Comparison of ENCODE assay signal across 16 cellular contexts in genomic region chr15:30872341-30872748, GRCh38. TPM values are rescaled to one million over a fixed set of nuclear protein-coding genes. Genes with fewer than 3 reads are reported as not detected.
DNase-seq lines count a peak whose midpoint lies in the region; ATAC-seq and TF ChIP-seq lines count a peak whose summit lies in the region.
"Had no signal": no experiment of that assay in that cellular context is flagged by ENCODE, and none has a peak within 500 bp of the region (broad histone marks: within the 10 kb centered on the region; RNA-seq: fewer than 3 reads in every experiment).

No MANE protein-coding gene starts in this region.

- no peak overlapping the region for H3K27ac Mint-ChIP-seq in activated naive CD4-positive, alpha-beta T cell treated with anti-CD3 and anti-CD28 coated beads for 36 hours
- H3K27ac Mint-ChIP-seq in activated T-cell treated with anti-CD3 and anti-CD28 coated beads, Interleukin-2, amount 50 U/mL, for 72 hours, result peak overlapping the region; percentile 90

- ATAC-seq in activated T-cell treated with anti-CD3 and anti-CD28 coated beads, Interleukin-2, amount 50 U/mL, for 72 hours (replicated peaks in 1 of 2), result peak; percentile 72 to 85
- ATAC-seq in psoas muscle (peak in 3 of 4 donors; percentile 54 to 79 (median 60)), heart left ventricle (no peak), sciatic nerve (no peak)
- ATAC-seq: pancreas had no signal

- intact Hi-C loops in activated naive CD4-positive, alpha-beta T cell treated with anti-CD3 and anti-CD28 coated beads for 36 hours (cut with micrococcal nuclease), result no loop called here
- intact Hi-C loops in psoas muscle (cut with DNase I), result no loop called here
- intact Hi-C loops in heart left ventricle (cut with DNase I), result loop anchor here in 1 of 10 donors (10.0 kb wide), 1 partner anchor 252 kb away; no protein-coding TSS in a partner anchor
- intact Hi-C loops in sciatic nerve (cut with DNase I), result no loop called here

- no peak overlapping the region for H3K4me3 Mint-ChIP-seq in activated naive CD4-positive, alpha-beta T cell treated with anti-CD3 and anti-CD28 coated beads for 36 hours
- no peak overlapping the region for H3K4me3 Mint-ChIP-seq in activated T-cell treated with anti-CD3 and anti-CD28 coated beads, Interleukin-2, amount 50 U/mL, for 72 hours

- no peak for TF ChIP-seq POLR2A in heart left ventricle (IDR thresholded peaks at IDR 0.05)

- H3K9me3 Mint-ChIP-seq in activated naive CD4-positive, alpha-beta T cell treated with anti-CD3 and anti-CD28 coated beads for 36 hours, result no peaks in the 10 kb centered on the region
- H3K9me3 Mint-ChIP-seq in activated T-cell treated with anti-CD3 and anti-CD28 coated beads, Interleukin-2, amount 50 U/mL, for 72 hours, result no peaks in the 10 kb centered on the region

- H3K4me1 ChIP-seq in psoas muscle (no peaks in the 10 kb centered on the region), heart left ventricle (no peaks in the 10 kb centered on the region)
- H3K4me1 ChIP-seq: pancreas, spleen had no signal

- H3K9me3 ChIP-seq in psoas muscle, result no peaks in the 10 kb centered on the region
- H3K9me3 ChIP-seq in heart left ventricle, result no peaks in the 10 kb centered on the region
- H3K9me3 ChIP-seq: pancreas, spleen had no signal

- no peaks in the 10 kb centered on the region for H3K36me3 Mint-ChIP-seq in activated naive CD4-positive, alpha-beta T cell treated with anti-CD3 and anti-CD28 coated beads for 36 hours (ENCODE audit: low read depth)
- no peaks in the 10 kb centered on the region for H3K36me3 Mint-ChIP-seq in activated T-cell treated with anti-CD3 and anti-CD28 coated beads, Interleukin-2, amount 50 U/mL, for 72 hours (ENCODE audit: insufficient read depth in 2 of 2)

- no peak overlapping the region for H3K4me3 ChIP-seq in psoas muscle
- H3K4me3 ChIP-seq in heart left ventricle, result no peak overlapping the region
- H3K4me3 ChIP-seq: pancreas, spleen had no signal

- 43 to 60% (median 59%) methylated on average over 1 of the region's 1 CpG for WGBS in psoas muscle, 3 donors
- 79 to 90% (median 88%) methylated on average over 1 of the region's 1 CpG for WGBS in heart left ventricle, 4 donors

- CTCF ChIA-PET in activated naive CD4-positive, alpha-beta T cell treated with anti-CD3 and anti-CD28 coated beads for 36 hours (lab: Charles Lee), result interaction anchor here (1.1 kb wide), 1 partner anchor 14 kb away, joined by 4 read pairs; no protein-coding TSS in a partner anchor

- H3K36me3 ChIP-seq in psoas muscle (ENCODE audit: insufficient read depth in 1 of 2, low read depth in 1 of 2) (no peaks in the 10 kb centered on the region), heart left ventricle (no peaks in the 10 kb centered on the region)
- H3K36me3 ChIP-seq: pancreas, spleen had no signal

- H3K27me3 Mint-ChIP-seq in activated naive CD4-positive, alpha-beta T cell treated with anti-CD3 and anti-CD28 coated beads for 36 hours (ENCODE audit: low read depth), result no peaks in the 10 kb centered on the region
- H3K27me3 Mint-ChIP-seq in activated T-cell treated with anti-CD3 and anti-CD28 coated beads, Interleukin-2, amount 50 U/mL, for 72 hours (ENCODE audit: low read depth), result no peaks in the 10 kb centered on the region

- H3K4me1 Mint-ChIP-seq in activated naive CD4-positive, alpha-beta T cell treated with anti-CD3 and anti-CD28 coated beads for 36 hours (ENCODE audit: low read depth), result peaks cover 4% of the 10 kb centered on the region
- peaks cover 14% of the 10 kb centered on the region for H3K4me1 Mint-ChIP-seq in activated T-cell treated with anti-CD3 and anti-CD28 coated beads, Interleukin-2, amount 50 U/mL, for 72 hours (ENCODE audit: low read depth)

- H3K27ac ChIP-seq in psoas muscle (no peak overlapping the region), heart left ventricle (no peak overlapping the region)
- H3K27ac ChIP-seq: pancreas, spleen had no signal

- H3K27me3 ChIP-seq in psoas muscle (ENCODE audit: insufficient read depth in 3 of 3, low read length in 2 of 3) (no peaks in the 10 kb centered on the region), heart left ventricle (no peaks in the 10 kb centered on the region)
- H3K27me3 ChIP-seq: pancreas, spleen had no signal

- peak; percentile 6 for DNase-seq in activated naive CD4-positive, alpha-beta T cell treated with anti-CD3 and anti-CD28 coated beads for 36 hours
- DNase-seq in activated naive CD4-positive, alpha-beta T cell (lab: John Stamatoyannopoulos, UW), result no peak
- DNase-seq in LHCN-M2 (ENCODE audit: low read depth) (peak; percentile 19), psoas muscle (no peak), heart left ventricle (no peak), HUDEP-2 (lab: John Stamatoyannopoulos, UW; ENCODE audit: unreplicated experiment in 76 of 76) (no peak), sciatic nerve (ENCODE audit: low spot score) (no peak)
- peak; percentile 7 to 20 for DNase-seq in activated T-cell treated with anti-CD3 and anti-CD28 coated beads, Interleukin-2, amount 50 U/mL, for 72 hours
- DNase-seq: activated CD8-positive, alpha-beta memory T cell treated with anti-CD3 and anti-CD28 coated beads, Interleukin-2, amount 50 U/mL, for 48 hours; anterior cingulate cortex; C1 segment of cervical spinal cord; cortex of kidney; DND-41; OCI-M1; pancreas; spleen had no signal

- TF ChIP-seq CTCF in psoas muscle (IDR thresholded peaks at IDR 0.05), result no peak
- TF ChIP-seq CTCF in heart left ventricle (IDR thresholded peaks at IDR 0.05), result no peak

RNA-seq across cellular contexts. Expression of gene FAN1, which starts 31.4 kb away (rescaled TPM):
- total RNA-seq in activated naive CD4-positive, alpha-beta T cell treated with anti-CD3 and anti-CD28 coated beads for 36 hours, result 10 to 100 TPM; 13.8 to 14.5 TPM
- 17.7 and 23.2 TPM in 2 replicates for total RNA-seq in LHCN-M2 (2014; rRNA removed)
- polyA plus RNA-seq in LHCN-M2 (2012), result 5.3 TPM
- total RNA-seq in activated T-cell treated with anti-CD3 and anti-CD28 coated beads, Interleukin-2, amount 50 U/mL, for 72 hours, result 10 to 100 TPM; 23.8 to 26.1 TPM
- 10 to 100 TPM; 13.5 to 27.5 (median 25.2) TPM for total RNA-seq in psoas muscle
- 10 to 100 TPM; 12.4 to 64.2 (median 13.5) TPM for polyA plus RNA-seq in psoas muscle
- total RNA-seq in heart left ventricle, result 10 to 100 TPM in 8 of 9 donors, 1 to 10 TPM in 1; 7.3 to 21.4 (median 17.5) TPM
- 10 to 100 TPM in 1 of 2 donors, 1 to 10 TPM in 1; 9.4 to 13.7 TPM for polyA plus RNA-seq in heart left ventricle
- total RNA-seq in sciatic nerve, result 18.9 TPM

Comparison
In these comparisons a context has a peak if more than half of its experiments do, and no peak if none do; other contexts are left out.
1. DNase-seq: peak in activated naive CD4-positive, alpha-beta T cell treated with anti-CD3 and anti-CD28 coated beads for 36 hours (single experiment), LHCN-M2 (single experiment) and activated T-cell treated with anti-CD3 and anti-CD28 coated beads, Interleukin-2, amount 50 U/mL, for 72 hours (2 of 2); none in activated naive CD4-positive, alpha-beta T cell (0 of 4), psoas muscle (0 of 2), heart left ventricle (0 of 5), HUDEP-2 (0 of 76) and sciatic nerve (single experiment).
2. ATAC-seq: peak in activated T-cell treated with anti-CD3 and anti-CD28 coated beads, Interleukin-2, amount 50 U/mL, for 72 hours (2 of 2) and psoas muscle (3 of 4); none in heart left ventricle (0 of 4) and sciatic nerve (single experiment).